Comparison of ENCODE assay signal across 16 cellular contexts in the genomic region with DNA sequence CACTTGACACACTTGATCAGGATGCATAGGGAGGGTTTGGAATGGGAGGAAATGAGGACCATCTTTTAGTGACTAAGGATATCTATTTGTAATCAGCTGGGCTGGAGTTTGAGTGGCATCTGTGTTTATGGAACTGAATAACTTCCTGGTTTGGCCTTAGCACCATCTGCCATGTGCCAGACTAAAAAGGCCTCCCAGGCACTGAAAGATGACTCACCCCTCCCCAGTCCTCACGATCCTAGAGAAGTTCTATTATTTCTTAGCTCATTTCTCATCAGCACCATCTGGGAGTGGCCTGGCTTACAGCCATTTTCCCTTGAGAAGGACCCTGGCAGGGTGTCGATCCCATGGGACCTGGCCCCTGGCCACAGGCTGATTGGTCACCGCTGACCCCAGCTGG. TPM values are rescaled to one million over a fixed set of nuclear protein-coding genes. Genes with fewer than 3 reads are reported as not detected.
DNase-seq lines count a peak whose midpoint lies in the region; ATAC-seq, FAIRE-seq and TF ChIP-seq lines count a peak whose summit lies in the region.
"Had no signal": no experiment of that assay in that cellular context is flagged by ENCODE, and none has a peak within 500 bp of the region (broad histone marks: within the 10 kb centered on the region; RNA-seq: fewer than 3 reads in every experiment).

No MANE protein-coding gene starts in this region.

- no peak for ATAC-seq in HG03039 (IDR thresholded peaks at IDR 0.05; ENCODE audit: unreplicated experiment)
- no peak for ATAC-seq in WTC11

- H3K4me1 Mint-ChIP-seq in WTC11, result peaks cover 3% of the 10 kb centered on the region; the same call in 1 of the 2 replicates
- H3K4me1 Mint-ChIP-seq: activated naive CD4-positive, alpha-beta T cell treated with anti-CD3 and anti-CD28 coated beads, Interleukin-2, amount 50 U/mL, for 24 hours had no signal

- H3K9me3 Mint-ChIP-seq in WTC11, result peaks cover 9% of the 10 kb centered on the region
- H3K9me3 Mint-ChIP-seq: activated naive CD4-positive, alpha-beta T cell treated with anti-CD3 and anti-CD28 coated beads, Interleukin-2, amount 50 U/mL, for 24 hours had no signal

- TF ChIP-seq CTCF in mammary epithelial cell (conservative IDR thresholded peaks at IDR 0.05 in 1 of 2, IDR thresholded peaks at IDR 0.05 in 1 of 2; ENCODE audit: extremely low read depth in 1 of 2, insufficient read depth in 1 of 2, low read depth in 1 of 2, low read length in 2 of 2) (no peak), dorsolateral prefrontal cortex (IDR thresholded peaks at IDR 0.05 in 54 of 56, conservative IDR thresholded peaks at IDR 0.05 in 2 of 56; ENCODE audit: low read depth in 1 of 56, partially characterized antibody in 56 of 56) (no peak), WTC11 (IDR thresholded peaks at IDR 0.05) (no peak)

- POLR2A ChIA-PET in WTC11 (lab: Charles Lee), result interaction anchor here (0.6 kb wide), 1 partner anchor 41 kb away, joined by 3 read pairs; no protein-coding TSS in a partner anchor

- BruUV-seq in mammary epithelial cell (replicated peaks; lab: Mats Ljungman, UMichigan), result no TSS peak

- H3K4me2 ChIP-seq in mammary epithelial cell (ENCODE audit: insufficient read depth, low read depth, low read length), result no peak overlapping the region

- no peaks in the 10 kb centered on the region; the same call in 1 of the 2 replicates for H3K27me3 Mint-ChIP-seq in WTC11 (ENCODE audit: low read depth)

- WGBS in mammary epithelial cell (ENCODE audit: low coverage, missing lambda C conversion rate), result 42% methylated on average over 3 of the region's 3 CpGs
- WGBS in small intestine, 3 donors, result 44 to 62% (median 46%) methylated on average over 3 of the region's 3 CpGs

- H2AFZ ChIP-seq in mammary epithelial cell (ENCODE audit: low read depth, low read length), result no peak overlapping the region

- dilution Hi-C loops in mammary epithelial cell (cut with HindIII; ENCODE audit: low sequenced_read_pairs), result no loop called here

- no peaks in the 10 kb centered on the region for H3K79me2 ChIP-seq in mammary epithelial cell (ENCODE audit: insufficient read depth, low read length)

- no peak overlapping the region for H3K27ac Mint-ChIP-seq in WTC11
- H3K27ac Mint-ChIP-seq: activated naive CD4-positive, alpha-beta T cell treated with anti-CD3 and anti-CD28 coated beads, Interleukin-2, amount 50 U/mL, for 24 hours had no signal

- no peak overlapping the region for H3K9ac ChIP-seq in mammary epithelial cell (ENCODE audit: insufficient read depth, low read length)

- H4K20me1 ChIP-seq in mammary epithelial cell (ENCODE audit: insufficient read depth, low read length), result no peaks in the 10 kb centered on the region

- in situ Hi-C loops in mammary epithelial cell (cut with MboI; ENCODE audit: low sequenced_read_pairs in 2 of 2), result no loop called here

- no peaks in the 10 kb centered on the region for H3K27me3 ChIP-seq in mammary epithelial cell (ENCODE audit: insufficient read depth, low read length)
- H3K27me3 ChIP-seq in small intestine (ENCODE audit: control insufficient read depth in 2 of 2, insufficient read depth in 2 of 2, low read length in 2 of 2), result no peaks in the 10 kb centered on the region
- peaks cover 0 to 8% (median 0%) of the 10 kb centered on the region in 45 donors for H3K27me3 ChIP-seq in dorsolateral prefrontal cortex

- CTCF ChIA-PET in mammary epithelial cell (lab: Charles Lee; ENCODE audit: low non-redundant PET) (no interaction called here), WTC11 (lab: Charles Lee) (no interaction called here)

- no peak overlapping the region for H3K4me3 ChIP-seq in mammary epithelial cell (replicated peaks in 1 of 3; ENCODE audit: insufficient read depth in 1 of 3, low read depth in 2 of 3, low read length in 3 of 3)
- H3K4me3 ChIP-seq in small intestine (ENCODE audit: low read depth in 1 of 2, low read length in 2 of 2), result no peak overlapping the region
- no peak overlapping the region for H3K4me3 ChIP-seq in dorsolateral prefrontal cortex
- H3K4me3 ChIP-seq: prostate gland had no signal

- DNase-seq in SIG-M5 treated with dmso at 0.1 percent for 504 hours (lab: John Stamatoyannopoulos, UW; ENCODE audit: unreplicated experiment), result peak; percentile 3
- no peak for DNase-seq in SIG-M5 (lab: John Stamatoyannopoulos, UW)
- DNase-seq in NCI-H1694 treated with DMSO at 0.1 percent for 48 hours (lab: John Stamatoyannopoulos, UW), result peak; percentile 31
- DNase-seq in mammary epithelial cell, result peak; percentile 21
- DNase-seq in small intestine, result peak; percentile 5
- no peak for DNase-seq in dorsolateral prefrontal cortex
- DNase-seq in WTC11 (ENCODE audit: low spot score), result no peak
- DNase-seq: ACHN; stimulated activated CD4-positive, alpha-beta T cell treated with anti-CD3 and anti-CD28 coated beads, Interleukin-2, amount 100 ng/mL, for 24 hours; T-helper 9 cell had no signal

- H3K27ac ChIP-seq in mammary epithelial cell (ENCODE audit: insufficient read depth, low read depth, low read length) (no peak overlapping the region), small intestine (ENCODE audit: low read depth in 1 of 2, low read length in 1 of 2) (no peak overlapping the region), dorsolateral prefrontal cortex (no peak overlapping the region)
- H3K27ac ChIP-seq: prostate gland had no signal

- no peak overlapping the region for H3K4me3 Mint-ChIP-seq in WTC11
- H3K4me3 Mint-ChIP-seq: activated naive CD4-positive, alpha-beta T cell treated with anti-CD3 and anti-CD28 coated beads, Interleukin-2, amount 50 U/mL, for 24 hours had no signal

- H3K36me3 Mint-ChIP-seq in WTC11, result no peaks in the 10 kb centered on the region
- H3K36me3 Mint-ChIP-seq: activated naive CD4-positive, alpha-beta T cell treated with anti-CD3 and anti-CD28 coated beads, Interleukin-2, amount 50 U/mL, for 24 hours had no signal

- FAIRE-seq in small intestine (lab: Jason Lieb, UNC), result no peak

- H3K9me3 ChIP-seq in mammary epithelial cell (replicated peaks; ENCODE audit: insufficient read depth, low read length) (no peaks in the 10 kb centered on the region), small intestine (ENCODE audit: control insufficient read depth, low read depth) (no peaks in the 10 kb centered on the region)
- H3K9me3 ChIP-seq: prostate gland had no signal

- intact Hi-C loops in mammary epithelial cell (cut with micrococcal nuclease), result no loop called here
- intact Hi-C loops in dorsolateral prefrontal cortex (cut with DNase I), result no loop called here

- H3K4me1 ChIP-seq in mammary epithelial cell (ENCODE audit: insufficient read depth, low read length) (no peaks in the 10 kb centered on the region), small intestine (ENCODE audit: control insufficient read depth in 2 of 2, insufficient read depth in 1 of 2, low read depth in 1 of 2, low read length in 1 of 2) (peaks cover 0 to 2% of the 10 kb centered on the region in 2 donors)
- H3K4me1 ChIP-seq: prostate gland had no signal

- H3K36me3 ChIP-seq in mammary epithelial cell (ENCODE audit: insufficient read depth, low read length) (no peaks in the 10 kb centered on the region), small intestine (ENCODE audit: control insufficient read depth in 2 of 2, insufficient read depth in 2 of 2, low read length in 2 of 2) (no peaks in the 10 kb centered on the region)
- H3K36me3 ChIP-seq: prostate gland had no signal

TF ChIP-seq in WTC11, 78 proteins besides CTCF, POLR2A, EP300 and RAD21 (continues in another document):
- TF ChIP-seq MYBL2 (CRISPR knock-in tag; IDR thresholded peaks at IDR 0.05) (no peak), CREM (CRISPR knock-in tag; IDR thresholded peaks at IDR 0.05) (no peak)
- TF ChIP-seq, protein P1, sequence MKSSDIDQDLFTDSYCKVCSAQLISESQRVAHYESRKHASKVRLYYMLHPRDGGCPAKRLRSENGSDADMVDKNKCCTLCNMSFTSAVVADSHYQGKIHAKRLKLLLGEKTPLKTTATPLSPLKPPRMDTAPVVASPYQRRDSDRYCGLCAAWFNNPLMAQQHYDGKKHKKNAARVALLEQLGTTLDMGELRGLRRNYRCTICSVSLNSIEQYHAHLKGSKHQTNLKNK (CRISPR knock-in tag; IDR thresholded peaks at IDR 0.05), result no peak
- TF ChIP-seq, protein P2, sequence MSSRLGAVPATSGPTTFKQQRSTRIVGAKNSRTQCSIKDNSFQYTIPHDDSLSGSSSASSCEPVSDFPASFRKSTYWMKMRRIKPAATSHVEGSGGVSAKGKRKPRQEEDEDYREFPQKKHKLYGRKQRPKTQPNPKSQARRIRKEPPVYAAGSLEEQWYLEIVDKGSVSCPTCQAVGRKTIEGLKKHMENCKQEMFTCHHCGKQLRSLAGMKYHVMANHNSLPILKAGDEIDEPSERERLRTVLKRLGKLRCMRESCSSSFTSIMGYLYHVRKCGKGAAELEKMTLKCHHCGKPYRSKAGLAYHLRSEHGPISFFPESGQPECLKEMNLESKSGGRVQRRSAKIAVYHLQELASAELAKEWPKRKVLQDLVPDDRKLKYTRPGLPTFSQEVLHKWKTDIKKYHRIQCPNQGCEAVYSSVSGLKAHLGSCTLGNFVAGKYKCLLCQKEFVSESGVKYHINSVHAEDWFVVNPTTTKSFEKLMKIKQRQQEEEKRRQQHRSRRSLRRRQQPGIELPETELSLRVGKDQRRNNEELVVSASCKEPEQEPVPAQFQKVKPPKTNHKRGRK (CRISPR knock-in tag; IDR thresholded peaks at IDR 0.05; ENCODE audit: borderline replicate concordance), result no peak
- TF ChIP-seq, protein P3, sequence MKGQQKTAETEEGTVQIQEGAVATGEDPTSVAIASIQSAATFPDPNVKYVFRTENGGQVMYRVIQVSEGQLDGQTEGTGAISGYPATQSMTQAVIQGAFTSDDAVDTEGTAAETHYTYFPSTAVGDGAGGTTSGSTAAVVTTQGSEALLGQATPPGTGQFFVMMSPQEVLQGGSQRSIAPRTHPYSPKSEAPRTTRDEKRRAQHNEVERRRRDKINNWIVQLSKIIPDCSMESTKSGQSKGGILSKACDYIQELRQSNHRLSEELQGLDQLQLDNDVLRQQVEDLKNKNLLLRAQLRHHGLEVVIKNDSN (CRISPR knock-in tag; IDR thresholded peaks at IDR 0.05), result no peak

RNA-seq across cellular contexts. Expression of a gene that starts 23.9 kb away (rescaled TPM):
- not detected for total RNA-seq in mammary epithelial cell
- polyA plus RNA-seq in mammary epithelial cell, result not detected
- not detected for polyA minus RNA-seq in mammary epithelial cell
- polyA plus RNA-seq in small intestine, result 1 to 10 TPM in 1 of 3 donors, under 1 TPM in 2; under 0.01 to 1.1 (median 0.15) TPM
- 10 to 100 TPM in 6 of 120 experiments, 1 to 10 TPM in 114; 1.7 to 13.0 (median 5.7) TPM for total RNA-seq in dorsolateral prefrontal cortex
- total RNA-seq in WTC11 (2021), result 0.04 to 0.05 TPM in 2 of 3 replicates, not detected in the other
- total RNA-seq: activated CD8-positive, alpha-beta memory T cell treated with anti-CD3 and anti-CD28 coated beads for 36 hours; chondrocyte; G401 had no signal

Comparison
In these comparisons a context has a peak if more than half of its experiments do, and no peak if none do; other contexts are left out.
1. DNase-seq: peak in SIG-M5 treated with dmso at 0.1 percent for 504 hours (single experiment), NCI-H1694 treated with DMSO at 0.1 percent for 48 hours (single experiment), mammary epithelial cell (single experiment) and small intestine (single experiment); none in SIG-M5 (single experiment), dorsolateral prefrontal cortex (0 of 10) and WTC11 (single experiment).